Comparison of ENCODE assay signal across 1 cellular context in the genomic region with DNA sequence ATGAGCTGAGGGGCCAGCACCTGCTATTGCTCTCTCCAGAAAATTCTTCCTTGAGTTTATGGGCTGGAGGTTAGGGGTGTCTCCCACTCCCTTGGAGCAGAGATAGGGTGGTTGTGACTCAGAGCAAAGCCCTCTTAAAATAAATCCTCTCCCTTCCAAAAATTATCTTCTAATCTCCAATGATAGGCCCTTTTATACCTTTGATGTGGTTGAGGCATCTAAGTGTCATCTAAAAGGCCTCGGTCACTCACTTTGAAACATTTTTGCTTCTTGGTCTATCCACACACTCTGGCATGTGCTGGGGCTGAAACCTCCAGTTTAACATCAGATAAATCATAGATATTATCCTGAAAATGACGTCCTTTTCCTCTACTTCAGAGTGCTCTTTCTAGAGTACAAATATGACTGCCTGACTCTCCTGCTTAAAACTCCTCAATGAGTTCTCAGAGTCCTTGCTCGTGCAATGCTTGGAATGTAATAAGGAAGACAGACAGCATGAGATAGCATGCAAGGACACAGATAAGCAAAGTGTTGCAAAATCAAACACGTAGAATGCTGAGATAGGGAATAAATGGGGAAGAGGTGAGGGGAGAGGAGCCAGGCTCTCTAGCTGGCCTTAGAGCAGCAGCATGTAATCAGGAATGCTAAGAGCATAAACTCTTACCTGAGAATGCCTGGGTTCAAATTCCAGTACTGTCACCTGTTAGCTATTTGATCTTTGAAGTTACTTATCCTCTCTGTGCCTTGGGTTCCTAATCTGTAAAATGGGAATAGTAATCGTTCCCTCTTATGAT.
TF ChIP-seq lines count a peak whose summit lies in the region.

No MANE protein-coding gene starts in this region.

TF ChIP-seq in endothelial cell of umbilical vein, 7 proteins besides CTCF, POLR2A, EP300 and RAD21 (continued from another document):
- no peak for TF ChIP-seq FOS (IDR thresholded peaks at IDR 0.05; ENCODE audit: borderline replicate concordance, insufficient read depth, low read length)
TF ChIP-seq in endothelial cell of umbilical vein: peak in this region for 0.
